In the genomic region with DNA sequence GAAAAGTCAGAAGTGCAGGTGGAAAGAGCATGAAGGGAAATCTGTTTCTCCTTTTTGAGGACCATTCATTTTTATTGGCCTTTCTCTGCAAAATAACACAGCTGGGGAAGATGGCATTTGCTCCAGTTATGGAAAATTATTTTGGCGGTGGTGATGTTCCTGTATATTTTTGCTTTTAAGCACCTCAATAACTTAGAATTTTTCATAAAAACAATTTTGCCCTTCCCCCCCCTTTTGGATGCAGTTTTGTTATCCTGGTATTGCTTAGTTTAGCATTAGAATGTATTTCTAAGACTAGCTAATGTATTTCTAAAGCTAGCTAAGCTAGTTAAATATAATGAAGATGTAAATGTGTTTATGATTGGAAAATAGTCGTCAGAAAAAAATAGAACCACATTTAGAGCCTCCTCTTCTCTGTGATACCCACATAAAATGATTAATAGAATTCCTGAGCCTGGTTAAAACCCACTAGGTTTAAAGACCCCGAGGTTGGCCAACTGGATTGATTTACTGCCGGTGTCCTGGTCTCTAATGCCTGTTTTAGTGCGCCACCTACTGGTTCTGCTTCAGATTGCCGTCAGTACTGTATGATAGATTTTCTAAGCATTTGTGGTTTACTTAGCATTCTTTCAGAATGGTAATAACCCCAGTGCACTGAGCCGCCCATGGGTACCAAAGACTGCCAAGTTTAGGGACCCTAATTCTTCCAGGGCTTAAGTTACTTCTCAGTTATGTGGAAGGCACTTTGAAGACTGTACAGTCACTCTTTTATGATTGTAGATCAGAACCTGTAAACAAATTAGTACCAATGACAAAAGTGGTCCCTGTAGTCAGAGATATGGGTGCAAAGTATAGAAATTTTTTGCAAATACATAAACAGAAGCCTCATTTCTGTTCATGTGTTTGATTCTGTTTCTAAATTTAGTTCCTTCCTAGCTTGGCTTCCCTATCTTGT, we compare ENCODE assay signal across 8 cellular contexts. TPM values are rescaled to one million over a fixed set of nuclear protein-coding genes. Genes with fewer than 3 reads are reported as not detected.
DNase-seq lines count a peak whose midpoint lies in the region; ATAC-seq and TF ChIP-seq lines count a peak whose summit lies in the region.

No MANE protein-coding gene starts in this region.

- H3K36me3 ChIP-seq in SK-N-SH (replicated peaks in 1 of 2; ENCODE audit: control insufficient read depth in 1 of 2, insufficient read depth in 2 of 2, low read length in 1 of 2): peaks cover 2 to 8% of the 10 kb centered on the region in 2 experiments
- H3K36me3 ChIP-seq in ovary: no peaks in the 10 kb centered on the region
- no peaks in the 10 kb centered on the region for H3K36me3 ChIP-seq in thoracic aorta

- peaks cover 46 to 55% of the 10 kb centered on the region in 2 experiments for H3K4me1 ChIP-seq in SK-N-SH (ENCODE audit: control insufficient read depth in 1 of 2, insufficient read depth in 2 of 2, low read depth in 1 of 2, low read length in 1 of 2)
- peaks cover 35% of the 10 kb centered on the region for H3K4me1 ChIP-seq in ovary (ENCODE audit: insufficient read depth)
- H3K4me1 ChIP-seq in thoracic aorta (ENCODE audit: control insufficient read depth in 1 of 2, low read depth in 2 of 2): peaks cover 65 to 75% of the 10 kb centered on the region in 2 donors

- no peaks in the 10 kb centered on the region for H3K27me3 Mint-ChIP-seq in CD4-positive, alpha-beta T cell

- peak overlapping the region; percentile 85 for H3K4me3 Mint-ChIP-seq in CD4-positive, alpha-beta T cell

- peak overlapping the region; percentile 51 for H3K27ac ChIP-seq in CD4-positive, alpha-beta T cell (ENCODE audit: low read depth, low read length)
- H3K27ac ChIP-seq in SK-N-SH (ENCODE audit: low read depth in 2 of 2, low read length in 1 of 2): peak overlapping the region; percentile 51 to 85; a peak in 3 of 4 replicates
- peak overlapping the region in 1 of 2 donors; percentile 84 for H3K27ac ChIP-seq in ovary
- peak overlapping the region; percentile 88 to 100 for H3K27ac ChIP-seq in thoracic aorta

- peak; percentile 98 for TF ChIP-seq RAD21 in SK-N-SH (IDR thresholded peaks at IDR 0.05; ENCODE audit: low read length)

- H3K27me3 ChIP-seq in CD4-positive, alpha-beta T cell (ENCODE audit: control insufficient read depth, insufficient read depth, low read length): no peaks in the 10 kb centered on the region
- H3K27me3 ChIP-seq in SK-N-SH (ENCODE audit: insufficient read depth) (no peaks in the 10 kb centered on the region), ovary (no peaks in the 10 kb centered on the region), thoracic aorta (replicated peaks; ENCODE audit: insufficient read depth) (no peaks in the 10 kb centered on the region)

- H3K9me2 ChIP-seq in SK-N-SH: no peaks in the 10 kb centered on the region

- H3K9me3 Mint-ChIP-seq in CD4-positive, alpha-beta T cell: no peaks in the 10 kb centered on the region

- peaks cover 41% of the 10 kb centered on the region for H3K36me3 Mint-ChIP-seq in CD4-positive, alpha-beta T cell (ENCODE audit: low read depth)

- TF ChIP-seq POLR2A in ovary (IDR thresholded peaks at IDR 0.05): no peak

- CTCF ChIA-PET in CD4-positive, alpha-beta T cell (lab: Charles Lee): interaction anchor here (0.6 to 4.8 kb wide), 14 partner anchors 9 to 606 kb away, joined by 3 to 36 read pairs (median 3); no protein-coding TSS in a partner anchor
- CTCF ChIA-PET in SK-N-SH (lab: Yijun Ruan, JAX): interaction anchor here (0.6 to 6.2 kb wide), 50 partner anchors 8 to 617 kb away, joined by 3 to 97 read pairs (median 4); no protein-coding TSS in a partner anchor

- POLR2A ChIA-PET in CD4-positive, alpha-beta T cell (lab: Charles Lee): interaction anchor here (0.6 to 3.4 kb wide), 16 partner anchors 9 to 498 kb away, joined by 3 to 34 read pairs (median 5); no protein-coding TSS in a partner anchor
- POLR2A ChIA-PET in SK-N-SH (lab: Yijun Ruan, JAX): interaction anchor here (1.0 to 1.5 kb wide), 2 partner anchors 10 to 355 kb away, joined by 3 to 6 read pairs; no protein-coding TSS in a partner anchor

- H3K4me3 ChIP-seq in SK-N-SH (ENCODE audit: low read depth in 2 of 2, low read length in 1 of 2) (peak overlapping the region in 1 of 2 experiments; percentile 29; a peak in 1 of 4 replicates), ovary (no peak overlapping the region), thoracic aorta (peak overlapping the region; percentile 38)

- H3K9me3 ChIP-seq in CD4-positive, alpha-beta T cell (ENCODE audit: control insufficient read depth, low read length): no peaks in the 10 kb centered on the region
- H3K9me3 ChIP-seq in SK-N-SH: no peaks in the 10 kb centered on the region
- H3K9me3 ChIP-seq in ovary: no peaks in the 10 kb centered on the region
- no peaks in the 10 kb centered on the region for H3K9me3 ChIP-seq in thoracic aorta

- H2AFZ ChIP-seq in SK-N-SH (ENCODE audit: low read depth): no peak overlapping the region

- H3K4me2 ChIP-seq in SK-N-SH: peak overlapping the region; percentile 5; the same call in 1 of the 2 replicates

- TF ChIP-seq EP300 in SK-N-SH (IDR thresholded peaks at IDR 0.05; ENCODE audit: borderline replicate concordance in 1 of 2, low read depth in 1 of 2, low read length in 1 of 2) (no peak), ovary (IDR thresholded peaks at IDR 0.05) (no peak)

- intact Hi-C loops in CD4-positive, alpha-beta T cell (cut with DNase I, micrococcal nuclease): loop anchor here (1.0 to 2.0 kb wide), 6 partner anchors 347 to 613 kb away; no protein-coding TSS in a partner anchor
- intact Hi-C loops in ovary (cut with DNase I): loop anchor here (2.0 to 10.0 kb wide), 7 partner anchors 351 to 611 kb away; no protein-coding TSS in a partner anchor

- WGBS in SK-N-SH (ENCODE audit: low lambda C conversion rate): 14% methylated on average over 7 of the region's 7 CpGs
- WGBS in ovary, 3 donors: 2 to 7% (median 5%) methylated on average over 7 of the region's 7 CpGs

- peak; percentile 57 for ATAC-seq in CD4-positive, alpha-beta T cell (ENCODE audit: poor library complexity)
- ATAC-seq in GM21576 (IDR thresholded peaks at IDR 0.05; ENCODE audit: unreplicated experiment) (peak; percentile 45), thoracic aorta (ENCODE audit: insufficient number of reproducible peaks, low FRiP score, low read depth) (no peak)

- no peak overlapping the region for H3K9ac ChIP-seq in SK-N-SH

- DNase-seq in CD4-positive, alpha-beta T cell: peak; percentile 66 to 83 (median 78)
- DNase-seq in NCI-H1048 (lab: John Stamatoyannopoulos, UW) (peak; percentile 33), SK-N-SH (peak; percentile 73), globus pallidus (ENCODE audit: low spot score) (peak; percentile 82), ovary (peak; percentile 72 to 87 (median 74)), thoracic aorta (ENCODE audit: low spot score) (peak; percentile 63)
- peak; percentile 82 for DNase-seq in activated naive CD4-positive, alpha-beta T cell treated with anti-CD3 and anti-CD28 coated beads, Interleukin-2, amount 50 U/mL, for 16 hours

- peak overlapping the region; percentile 81 for H3K27ac Mint-ChIP-seq in CD4-positive, alpha-beta T cell

- TF ChIP-seq CTCF in CD4-positive, alpha-beta T cell (IDR thresholded peaks at IDR 0.05): peak; percentile 96
- peak; percentile 97 for TF ChIP-seq CTCF in SK-N-SH (IDR thresholded peaks at IDR 0.05)
- peak; percentile 80 to 91 (median 89) for TF ChIP-seq CTCF in ovary (IDR thresholded peaks at IDR 0.05)
- TF ChIP-seq CTCF in thoracic aorta (IDR thresholded peaks at IDR 0.05): peak; percentile 91

- peaks cover 89% of the 10 kb centered on the region for H3K4me1 Mint-ChIP-seq in CD4-positive, alpha-beta T cell (ENCODE audit: low read depth)

- H4K20me1 ChIP-seq in SK-N-SH (ENCODE audit: insufficient read depth): peaks cover 97% of the 10 kb centered on the region

- H3K79me2 ChIP-seq in SK-N-SH (ENCODE audit: insufficient read depth): peaks cover 100% of the 10 kb centered on the region

- peaks cover 6% of the 10 kb centered on the region for H3F3A ChIP-seq in SK-N-SH (replicated peaks; ENCODE audit: insufficient read depth)

TF ChIP-seq in SK-N-SH, 30 proteins besides CTCF, POLR2A, EP300 and RAD21 (continues in another document):
- TF ChIP-seq FOSL2 (IDR thresholded peaks at IDR 0.05; ENCODE audit: borderline replicate concordance, low read depth) (no peak), MEF2A (IDR thresholded peaks at IDR 0.05; ENCODE audit: borderline replicate concordance, low read depth) (no peak), SMC3 (IDR thresholded peaks at IDR 0.05; ENCODE audit: low read depth, low read length) (peak; percentile 86), CHD2 (IDR thresholded peaks at IDR 0.05; ENCODE audit: low read length, partially characterized antibody) (peak; percentile 44), EZH2phosphoT487 (IDR thresholded peaks at IDR 0.05; ENCODE audit: borderline replicate concordance, low read depth) (no peak), USF2 (IDR thresholded peaks at IDR 0.05; ENCODE audit: borderline replicate concordance, low read depth, low read length) (no peak), MAX (IDR thresholded peaks at IDR 0.05; ENCODE audit: low read depth) (no peak), RXRA (IDR thresholded peaks at IDR 0.05; ENCODE audit: borderline replicate concordance, low read depth) (no peak), PBX3 (IDR thresholded peaks at IDR 0.05) (peak; percentile 47)

RNA-seq across cellular contexts. Expression of gene KLF3, which starts 11.4 kb away (rescaled TPM):
- 100 to 1,000 TPM; 203 to 204 TPM for total RNA-seq in CD4-positive, alpha-beta T cell
- polyA plus RNA-seq in SK-N-SH (2012; rRNA removed) (8.2 and 8.9 TPM in 2 replicates), ovary (10 to 100 TPM; 32.9 to 43.8 TPM)
- polyA plus RNA-seq in SK-N-SH (2012; cell fraction: cytosol; rRNA removed): 9.7 and 10.4 TPM in 2 replicates
- polyA plus RNA-seq in SK-N-SH (2012; cell fraction: nucleus; rRNA removed): 6.0 and 11.1 TPM in 2 replicates
- total RNA-seq in ovary (100 to 1,000 TPM in 1 of 7 donors, 10 to 100 TPM in 6; 67.9 to 111 (median 76.7) TPM), thoracic aorta (10 to 100 TPM; 45.8 to 53.4 TPM)
